8 cellular contexts compared by ENCODE assay signal in genomic region chr2:39243469-39244123, GRCh38. TPM values are rescaled to one million over a fixed set of nuclear protein-coding genes. Genes with fewer than 3 reads are reported as not detected.
DNase-seq lines count a peak whose midpoint lies in the region; TF ChIP-seq lines count a peak whose summit lies in the region.

Gene CDKL4 (minus strand): TSS chr2:39243970.

- H3K4me3 ChIP-seq in left ventricle myocardium inferior (peak within 1 kb of the TSS; percentile 58), WERI-Rb-1 (ENCODE audit: low read depth, low read length) (no peak within 1 kb of the TSS)

- no peak for TF ChIP-seq CTCF in left ventricle myocardium inferior (IDR thresholded peaks at IDR 0.05; ENCODE audit: borderline replicate concordance)
- TF ChIP-seq CTCF in type B pancreatic cell (conservative IDR thresholded peaks at IDR 0.05) = no peak
- TF ChIP-seq CTCF in WERI-Rb-1 (IDR thresholded peaks at IDR 0.05; ENCODE audit: low read depth, low read length) = no peak

- H3K36me3 ChIP-seq in left ventricle myocardium inferior (peaks cover 2% of the 10 kb centered on the region), WERI-Rb-1 (peaks cover under 1% of the 10 kb centered on the region; the same call in 1 of the 2 replicates)

- no peak within 1 kb of the TSS for H3K27ac Mint-ChIP-seq in type B pancreatic cell

- no peaks in the 10 kb centered on the region for H3K9me3 ChIP-seq in left ventricle myocardium inferior (replicated peaks)
- no peaks in the 10 kb centered on the region for H3K9me3 ChIP-seq in WERI-Rb-1 (ENCODE audit: severe bottlenecking)

- no peak within 1 kb of the TSS for H3K4me3 Mint-ChIP-seq in type B pancreatic cell

- H3K27ac ChIP-seq in left ventricle myocardium inferior (replicated peaks) (no peak within 1 kb of the TSS), WERI-Rb-1 (no peak within 1 kb of the TSS)

- peak; percentile 11 for DNase-seq in stimulated activated CD4-positive, alpha-beta T cell treated with anti-CD3 and anti-CD28 coated beads, Interleukin-4, amount 100 ng/mL, for 24 hours
- no peak for DNase-seq in stimulated activated CD4-positive, alpha-beta T cell treated with anti-CD3 and anti-CD28 coated beads, Interleukin-4, amount 100 ng/mL, for 4 hours
- peak; percentile 21 for DNase-seq in activated T-helper 9 cell treated with anti-CD3 and anti-CD28 coated beads, Interleukin-2, amount 50 U/mL, for 16 hours (ENCODE audit: low read depth)
- DNase-seq in left ventricle myocardium inferior (peak; percentile 35), RKO (ENCODE audit: low spot score) (no peak), type B pancreatic cell (ENCODE audit: extremely low spot score, unreplicated experiment) (no peak), NCI-H2171 (lab: John Stamatoyannopoulos, UW) (no peak), WERI-Rb-1 (no peak)

- H3K4me1 ChIP-seq in left ventricle myocardium inferior = peaks cover 5% of the 10 kb centered on the region

- intact Hi-C loops in left ventricle myocardium inferior (cut with micrococcal nuclease) = no loop called here

- H3K27me3 ChIP-seq in left ventricle myocardium inferior (ENCODE audit: low read depth) (no peaks in the 10 kb centered on the region), WERI-Rb-1 (ENCODE audit: insufficient read depth, low read depth, severe bottlenecking) (no peaks in the 10 kb centered on the region)

- peaks cover 10% of the 10 kb centered on the region for H3K36me3 Mint-ChIP-seq in type B pancreatic cell

- no peaks in the 10 kb centered on the region for H3K4me1 Mint-ChIP-seq in type B pancreatic cell (ENCODE audit: unreplicated experiment)

- H3K27me3 Mint-ChIP-seq in type B pancreatic cell = no peaks in the 10 kb centered on the region

- no peaks in the 10 kb centered on the region for H3K9me3 Mint-ChIP-seq in type B pancreatic cell

RNA-seq across cellular contexts. Expression of gene CDKL4, which starts in this region (rescaled TPM):
- total RNA-seq in left ventricle myocardium inferior = 0.66 TPM
- 0.57 and 1.8 TPM in 2 replicates for total RNA-seq in type B pancreatic cell (ENCODE audit: low replicate concordance)

Comparison
In these comparisons a context has a peak if more than half of its experiments do, and no peak if none do; other contexts are left out.
1. DNase-seq: peak in stimulated activated CD4-positive, alpha-beta T cell treated with anti-CD3 and anti-CD28 coated beads, Interleukin-4, amount 100 ng/mL, for 24 hours (single experiment) and activated T-helper 9 cell treated with anti-CD3 and anti-CD28 coated beads, Interleukin-2, amount 50 U/mL, for 16 hours (single experiment); none in stimulated activated CD4-positive, alpha-beta T cell treated with anti-CD3 and anti-CD28 coated beads, Interleukin-4, amount 100 ng/mL, for 4 hours (0 of 2), RKO (single experiment), type B pancreatic cell (single experiment), NCI-H2171 (single experiment) and WERI-Rb-1 (single experiment).
2. Peak in DNase-seq and H3K4me3 ChIP-seq in left ventricle myocardium inferior; RNA of the gene not detected or under 1 TPM.